ENCODE assay signal across 17 cellular contexts in the genomic region with DNA sequence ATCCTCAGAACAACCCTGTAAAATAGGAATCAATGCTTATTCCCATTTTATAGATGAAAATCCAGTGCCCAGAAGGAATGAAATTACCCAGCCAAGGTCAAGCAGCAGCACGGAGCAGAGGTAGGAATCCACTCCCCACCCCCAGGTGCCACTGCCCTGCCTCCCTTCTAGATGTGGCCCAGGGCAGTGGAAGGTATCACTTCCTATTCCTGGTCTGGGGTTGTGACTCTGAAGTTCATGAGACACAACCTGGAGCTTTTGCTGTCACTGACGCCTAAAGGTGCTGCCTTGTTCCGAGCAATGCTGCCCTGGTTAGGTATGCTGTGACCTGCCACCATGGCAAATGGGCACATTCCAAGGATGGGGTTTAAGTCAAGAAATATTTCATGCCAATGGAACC. TPM values are rescaled to one million over a fixed set of nuclear protein-coding genes. Genes with fewer than 3 reads are reported as not detected.
DNase-seq lines count a peak whose midpoint lies in the region; ATAC-seq and TF ChIP-seq lines count a peak whose summit lies in the region.
"Had no signal": no experiment of that assay in that cellular context is flagged by ENCODE, and none has a peak within 500 bp of the region (broad histone marks: within the 10 kb centered on the region; RNA-seq: fewer than 3 reads in every experiment).

No MANE protein-coding gene starts in this region.

- H3K9me3 Mint-ChIP-seq in activated naive CD8-positive, alpha-beta T cell treated with anti-CD3 and anti-CD28 coated beads for 36 hours: no peaks in the 10 kb centered on the region
- H3K9me3 Mint-ChIP-seq: activated CD4-positive, alpha-beta T cell treated with anti-CD3 and anti-CD28 coated beads, Interleukin-2, amount 10 ng/mL, durations not matched to agents 7 days and 5 days; activated T-cell treated with anti-CD3 and anti-CD28 coated beads, Interleukin-2, amount 50 U/mL, for 72 hours; T-helper 2 cell treated with Interferon-gamma antibody and Interleukin-4, amounts not matched to agents 5 μg/mL and 100 μg/mL, for 36 hours had no signal

- H3K27me3 Mint-ChIP-seq in activated naive CD8-positive, alpha-beta T cell treated with anti-CD3 and anti-CD28 coated beads for 36 hours: no peaks in the 10 kb centered on the region
- H3K27me3 Mint-ChIP-seq: activated CD4-positive, alpha-beta T cell treated with anti-CD3 and anti-CD28 coated beads, Interleukin-2, amount 10 ng/mL, durations not matched to agents 7 days and 5 days had no signal

- DNase-seq in GM12865 (ENCODE audit: low read depth) (peak; percentile 37), germinal center (ENCODE audit: low spot score) (peak; percentile 63), HK-2 (ENCODE audit: unreplicated experiment) (no peak), SK-N-DZ (ENCODE audit: low spot score) (no peak)
- DNase-seq in activated naive CD4-positive, alpha-beta T cell treated with Interleukin-2 at 50 U/mL for 16 hours: no peak
- no peak for DNase-seq in activated naive CD8-positive, alpha-beta T cell treated with anti-CD3 and anti-CD28 coated beads for 36 hours
- DNase-seq: activated CD4-positive, alpha-beta T cell treated with anti-CD3 and anti-CD28 coated beads, Interleukin-2, amount 10 ng/mL, durations not matched to agents 7 days and 5 days; activated T-cell treated with anti-CD3 and anti-CD28 coated beads, Interleukin-2, amount 50 U/mL, for 72 hours; amygdala; islet precursor cell; NCI-H1417; NCI-H510A treated with DMSO at 0.1 percent for 48 hours; stimulated activated CD4-positive, alpha-beta T cell treated with anti-CD3 and anti-CD28 coated beads, Interleukin-12 subunit alpha, Interleukin-12 subunit beta, amount 100 ng/mL, for 4 hours had no signal

- TF ChIP-seq CTCF in GM12865 (IDR thresholded peaks at IDR 0.05; ENCODE audit: insufficient read depth, low read depth, low read length, missing control alignments): no peak

- H3K27ac Mint-ChIP-seq in activated naive CD8-positive, alpha-beta T cell treated with anti-CD3 and anti-CD28 coated beads for 36 hours: no peak overlapping the region
- H3K27ac Mint-ChIP-seq: activated CD4-positive, alpha-beta T cell treated with anti-CD3 and anti-CD28 coated beads, Interleukin-2, amount 10 ng/mL, durations not matched to agents 7 days and 5 days; activated T-cell treated with anti-CD3 and anti-CD28 coated beads, Interleukin-2, amount 50 U/mL, for 72 hours; T-helper 2 cell treated with Interferon-gamma antibody and Interleukin-4, amounts not matched to agents 5 μg/mL and 100 μg/mL, for 36 hours had no signal

- H3K36me3 Mint-ChIP-seq in activated naive CD8-positive, alpha-beta T cell treated with anti-CD3 and anti-CD28 coated beads for 36 hours: no peaks in the 10 kb centered on the region

- H3K4me3 Mint-ChIP-seq in activated naive CD8-positive, alpha-beta T cell treated with anti-CD3 and anti-CD28 coated beads for 36 hours: no peak overlapping the region
- H3K4me3 Mint-ChIP-seq: activated CD4-positive, alpha-beta T cell treated with anti-CD3 and anti-CD28 coated beads, Interleukin-2, amount 10 ng/mL, durations not matched to agents 7 days and 5 days; activated T-cell treated with anti-CD3 and anti-CD28 coated beads, Interleukin-2, amount 50 U/mL, for 72 hours; T-helper 2 cell treated with Interferon-gamma antibody and Interleukin-4, amounts not matched to agents 5 μg/mL and 100 μg/mL, for 36 hours had no signal

- H3K4me1 Mint-ChIP-seq in activated naive CD8-positive, alpha-beta T cell treated with anti-CD3 and anti-CD28 coated beads for 36 hours: peaks cover 16% of the 10 kb centered on the region

- ATAC-seq in GM19397 (IDR thresholded peaks at IDR 0.05; ENCODE audit: unreplicated experiment) (peak; percentile 63), HG03159 (IDR thresholded peaks at IDR 0.05; ENCODE audit: unreplicated experiment) (peak; percentile 62)
- ATAC-seq: activated T-cell treated with anti-CD3 and anti-CD28 coated beads, Interleukin-2, amount 50 U/mL, for 72 hours had no signal

- H3K4me3 ChIP-seq in GM12865 (ENCODE audit: low read depth, low read length): no peak overlapping the region
- H3K4me3 ChIP-seq: HAP-1 had no signal

RNA-seq across cellular contexts. Expression of a gene that starts 53.6 kb away (rescaled TPM):
- polyA plus RNA-seq in SK-N-DZ (2014; cell fraction: cytosol; rRNA removed): 0.31 and 0.59 TPM in 2 replicates
- 0.21 and 0.35 TPM in 2 replicates for polyA plus RNA-seq in SK-N-DZ (2014; cell fraction: nucleus; rRNA removed)
- total RNA-seq in activated naive CD8-positive, alpha-beta T cell treated with anti-CD3 and anti-CD28 coated beads for 36 hours: 1 to 10 TPM; 4.5 to 5.1 TPM

Comparison
In these comparisons a context has a peak if more than half of its experiments do, and no peak if none do; other contexts are left out.
1. DNase-seq: peak in GM12865 (single experiment) and germinal center (single experiment); none in activated naive CD4-positive, alpha-beta T cell treated with Interleukin-2 at 50 U/mL for 16 hours (single experiment), HK-2 (single experiment), SK-N-DZ (single experiment) and activated naive CD8-positive, alpha-beta T cell treated with anti-CD3 and anti-CD28 coated beads for 36 hours (single experiment).